ENCODE assay signal across 16 cellular contexts in genomic region chr11:9070740-9071476, GRCh38. TPM values are rescaled to one million over a fixed set of nuclear protein-coding genes. Genes with fewer than 3 reads are reported as not detected.
"Had no signal": no experiment of that assay in that cellular context is flagged by ENCODE, and none has a peak within 500 bp of the region (broad histone marks: within the 10 kb centered on the region; RNA-seq: fewer than 3 reads in every experiment).

No MANE protein-coding gene starts in this region.

- H3K4me3 ChIP-seq: adrenal gland, left lung, ovary had no signal

- ATAC-seq: foreskin keratinocyte, left lung had no signal

- H3K36me3 ChIP-seq: adrenal gland, left lung, ovary had no signal

- H3K9me3 ChIP-seq: adrenal gland, left lung, ovary had no signal

- H3K27me3 ChIP-seq: adrenal gland, foreskin keratinocyte, left lung, ovary had no signal

- H3K27ac ChIP-seq: adrenal gland, epithelial cell of prostate, foreskin keratinocyte, left lung, ovary, VCaP had no signal

- FAIRE-seq: astrocyte had no signal

- DNase-seq: activated CD4-positive, alpha-beta T cell treated with anti-CD3 and anti-CD28 coated beads for 1 hour; activated gamma-delta T cell treated with Interleukin-2 at 50 U/mL for 16 hours; activated T-cell treated with anti-CD3 and anti-CD28 coated beads for 4 hours; adrenal gland; endodermal cell; foreskin keratinocyte; hippocampal formation; islet precursor cell; left lung; ovary; stimulated activated naive CD4-positive, alpha-beta T cell; T-helper 2 cell had no signal

- H3K4me1 ChIP-seq: left lung had no signal

RNA-seq across cellular contexts. Expression of gene SCUBE2, which starts 20.5 kb away (rescaled TPM):
- total RNA-seq: activated T-helper 1 cell treated with anti-CD3 and anti-CD28 coated beads, Interleukin-12 subunit alpha, Interleukin-12 subunit beta, Interleukin-2, Interleukin-4 antibody, amounts not matched to agents 30 ng/mL and 10 ng/mL and 1 ng/mL, durations not matched to agents 14 hours and 24 hours and 36 hours had no signal
